Comparison of ENCODE assay signal across 21 cellular contexts in the genomic region with DNA sequence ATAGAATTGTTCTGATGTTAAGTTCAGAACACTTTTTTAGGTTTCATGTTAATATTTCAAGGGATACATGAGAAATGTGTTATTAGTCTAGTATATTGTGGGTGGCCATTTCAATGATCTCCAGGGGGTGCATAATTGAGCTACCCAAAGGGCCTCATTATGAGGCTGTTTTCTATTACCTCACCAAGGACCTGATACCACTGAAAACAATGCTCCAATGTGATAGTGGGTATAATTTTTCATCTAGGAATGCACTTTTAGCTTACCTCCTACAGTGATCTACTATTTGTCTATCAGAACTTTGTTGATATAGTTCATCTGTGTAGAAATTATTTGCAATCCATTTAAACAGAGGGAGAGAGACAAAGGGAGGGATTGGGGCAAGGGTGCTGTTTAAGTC.
A peak's percentile ranks its signal among the peaks of the same experiment; 100 is the strongest.
DNase-seq lines count a peak whose midpoint lies in the region; ATAC-seq lines count a peak whose summit lies in the region.
"Had no signal": no experiment of that assay in that cellular context is flagged by ENCODE, and none has a peak within 500 bp of the region (broad histone marks: within the 10 kb centered on the region; RNA-seq: fewer than 3 reads in every experiment).

No MANE protein-coding gene starts in this region.

- ATAC-seq in HG02885 (IDR thresholded peaks at IDR 0.05; ENCODE audit: poor library complexity, unreplicated experiment): no peak
- ATAC-seq in GM18909 (IDR thresholded peaks at IDR 0.05; ENCODE audit: poor library complexity, unreplicated experiment): no peak
- ATAC-seq: A549, HCT116 had no signal

- DNase-seq in COR-L47 (lab: John Stamatoyannopoulos, UW) (peak; percentile 1), NCI-H1417 (lab: John Stamatoyannopoulos, UW) (peak in 2 of 3 experiments; percentile 45 to 87), NCI-H146 treated with DMSO at 0.1 percent for 48 hours (lab: John Stamatoyannopoulos, UW; ENCODE audit: unreplicated experiment) (peak; percentile 89), NCI-H748 treated with DMSO at 0.1 percent for 48 hours (lab: John Stamatoyannopoulos, UW) (peak; percentile 53), NOMO-1 (lab: John Stamatoyannopoulos, UW; ENCODE audit: unreplicated experiment in 2 of 2) (no peak)
- no peak for DNase-seq in stimulated activated naive CD4-positive, alpha-beta T cell treated with Interleukin-2 at 50 U/mL for 16 hours (lab: John Stamatoyannopoulos, UW)
- DNase-seq: 8988T; ACHN; AML-193; BE2C; CD4-positive, alpha-beta T cell; CD8-positive, alpha-beta memory T cell; DMS153; DND-41; GM23248; H9; HFFc6 had no signal

Comparison
In these comparisons a context has a peak if more than half of its experiments do, and no peak if none do; other contexts are left out.
1. DNase-seq: peak in COR-L47 (single experiment), NCI-H1417 (2 of 3), NCI-H146 treated with DMSO at 0.1 percent for 48 hours (single experiment) and NCI-H748 treated with DMSO at 0.1 percent for 48 hours (single experiment); none in stimulated activated naive CD4-positive, alpha-beta T cell treated with Interleukin-2 at 50 U/mL for 16 hours (single experiment) and NOMO-1 (0 of 2).